26 cellular contexts compared by ENCODE assay signal in genomic region chr12:131528144-131528543, GRCh38.
"Had no signal": no experiment of that assay in that cellular context is flagged by ENCODE, and none has a peak within 500 bp of the region (broad histone marks: within the 10 kb centered on the region; RNA-seq: fewer than 3 reads in every experiment).

No MANE protein-coding gene starts in this region.

- H3K9me3 ChIP-seq: esophagus squamous epithelium, left lung, prostate gland, right atrium auricular region, suprapubic skin, transverse colon had no signal

- H3K27ac ChIP-seq: dorsolateral prefrontal cortex, esophagus squamous epithelium, left lung, neural progenitor cell, prostate gland, right atrium auricular region, suprapubic skin, transverse colon had no signal

- H3K4me1 ChIP-seq: esophagus squamous epithelium, left lung, neural progenitor cell, prostate gland, right atrium auricular region, suprapubic skin, transverse colon had no signal

- DNase-seq: cerebellar nuclear complex; dorsolateral prefrontal cortex; effector CD8-positive, alpha-beta T cell; erythroblast; esophagus squamous epithelium; foreskin melanocyte; glutamatergic neuron; hypothalamus; left cardiac atrium; left lung; mesenchymal stem cell; midbrain; naive thymus-derived CD4-positive, alpha-beta T cell; nucleus accumbens; stimulated activated CD4-positive, alpha-beta T cell treated with anti-CD3 and anti-CD28 coated beads, Interleukin-12 subunit alpha, Interleukin-12 subunit beta, amount 100 ng/mL, for 4 hours; stimulated activated CD4-positive, alpha-beta T cell treated with anti-CD3 and anti-CD28 coated beads, Interleukin-1b, Interleukin-23, amount 100 ng/mL, for 48 hours; stimulated activated CD4-positive, alpha-beta T cell treated with anti-CD3 and anti-CD28 coated beads, Interleukin-4, amount 100 ng/mL, for 1 hour; stimulated activated CD8-positive, alpha-beta memory T cell treated with anti-CD3 and anti-CD28 coated beads, Interleukin-4, amount 100 ng/mL, for 48 hours; stimulated activated naive CD4-positive, alpha-beta T cell; stimulated activated naive CD8-positive, alpha-beta T cell treated with anti-CD3 and anti-CD28 coated beads, Interleukin-15, amount 100 ng/mL, for 72 hours; transverse colon had no signal

- H3K27me3 ChIP-seq: neural progenitor cell, right atrium auricular region, transverse colon had no signal

- H3K4me3 ChIP-seq: dorsolateral prefrontal cortex, esophagus squamous epithelium, left lung, neural progenitor cell, prostate gland, right atrium auricular region, smooth muscle cell, suprapubic skin, transverse colon had no signal

- H3K36me3 ChIP-seq: esophagus squamous epithelium, left lung, neural progenitor cell, prostate gland, right atrium auricular region, suprapubic skin, transverse colon had no signal
